1 cellular context compared by ENCODE assay signal in the genomic region with DNA sequence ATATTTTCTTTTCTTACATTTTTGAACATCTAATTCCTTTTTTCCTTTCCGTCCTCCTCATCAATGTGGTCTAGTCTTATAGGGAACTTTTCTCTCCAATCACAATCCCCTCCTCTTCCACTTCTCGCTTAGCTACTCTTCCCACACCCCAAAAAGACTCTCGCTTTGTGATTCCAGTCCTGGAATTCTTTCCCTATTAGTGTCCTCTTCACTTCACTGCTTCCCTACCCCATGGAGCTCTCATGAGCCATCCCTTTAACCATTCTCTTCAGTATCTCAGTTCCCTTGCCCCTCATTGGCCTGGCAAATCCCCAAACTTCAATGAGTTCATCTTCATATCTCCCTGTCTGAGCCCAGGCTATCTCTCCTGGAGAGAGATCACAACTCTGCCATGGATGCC.
TF ChIP-seq lines count a peak whose summit lies in the region.

No MANE protein-coding gene starts in this region.

TF ChIP-seq in H1, 55 proteins besides CTCF, POLR2A, EP300 and RAD21:
- no peak for TF ChIP-seq TAF1 (IDR thresholded peaks at IDR 0.05; ENCODE audit: low read depth, low read length)
